8 cellular contexts compared by ENCODE assay signal in genomic region chr2:219160186-219161017, GRCh38. TPM values are rescaled to one million over a fixed set of nuclear protein-coding genes. Genes with fewer than 3 reads are reported as not detected.
DNase-seq lines count a peak whose midpoint lies in the region; ATAC-seq and TF ChIP-seq lines count a peak whose summit lies in the region.

Gene NHEJ1 (minus strand): TSS chr2:219160815. CDS start chr2:219158362, 2,453 bp downstream.

- peak; percentile 92 for DNase-seq in NCI-H748 (lab: John Stamatoyannopoulos, UW; ENCODE audit: unreplicated experiment)
- DNase-seq in activated CD4-positive, alpha-beta T cell treated with anti-CD3 and anti-CD28 coated beads, Interleukin-2, amount 50 U/mL, for 24 hours (ENCODE audit: low read depth in 1 of 2, low spot score in 1 of 2), result peak; percentile 92 to 94
- peak; percentile 96 for DNase-seq in dermis blood vessel endothelial cell
- peak; percentile 96 to 99 for DNase-seq in lower leg skin (ENCODE audit: low spot score in 2 of 2)
- peak; percentile 92 to 97 for DNase-seq in stimulated activated CD4-positive, alpha-beta T cell treated with anti-CD3 and anti-CD28 coated beads, Interleukin-4, amount 100 ng/mL, for 48 hours (ENCODE audit: low read depth in 2 of 2)

- peak; percentile 91 for ATAC-seq in GM19324 (IDR thresholded peaks at IDR 0.05; ENCODE audit: low FRiP score, unreplicated experiment)
- peak; percentile 79 for ATAC-seq in HG03469 (IDR thresholded peaks at IDR 0.05; ENCODE audit: unreplicated experiment)

- TF ChIP-seq CTCF in C4-2B (conservative IDR thresholded peaks at IDR 0.05), result peak; percentile 94
- peak in 1 of 3 donors; percentile 96 for TF ChIP-seq CTCF in lower leg skin (IDR thresholded peaks at IDR 0.05)

- peak within 1 kb of the TSS; percentile 78 for H3K27ac ChIP-seq in C4-2B

- peak within 1 kb of the TSS; percentile 19 for H3K4me3 ChIP-seq in lower leg skin (ENCODE audit: low read depth, poor library complexity, severe bottlenecking)

- intact Hi-C loops in lower leg skin (cut with DNase I; ENCODE audit: low total_unique reads), result loop anchor here (5.0 kb wide), 1 partner anchor 137 kb away; no protein-coding TSS in a partner anchor

- TF ChIP-seq POLR2A in lower leg skin (IDR thresholded peaks at IDR 0.05), result no peak

- WGBS in lower leg skin, 2 donors, result 0% methylated on average over 44 to 50 of the region's 70 CpGs

RNA-seq across cellular contexts. Expression of gene NHEJ1, which starts in this region (rescaled TPM):
- 25.7 and 28.8 TPM in 2 replicates for total RNA-seq in dermis blood vessel endothelial cell
- 10 to 100 TPM; 13.2 to 20.9 (median 18.4) TPM for total RNA-seq in lower leg skin

Comparison
In these comparisons a context has a peak if more than half of its experiments do, and no peak if none do; other contexts are left out.
1. Peak in every context shown above with its lines: DNase-seq, ATAC-seq, H3K4me3 ChIP-seq and H3K27ac ChIP-seq.